ENCODE assay signal across 8 cellular contexts in genomic region chr16:72291531-72291981, GRCh38.
A peak's percentile ranks its signal among the peaks of the same experiment; 100 is the strongest.
DNase-seq lines count a peak whose midpoint lies in the region; ATAC-seq and TF ChIP-seq lines count a peak whose summit lies in the region.

No MANE protein-coding gene starts in this region.

- no peaks in the 10 kb centered on the region for H3K36me3 Mint-ChIP-seq in endodermal cell (ENCODE audit: low read depth)

- H3K4me1 ChIP-seq in endodermal cell (ENCODE audit: control insufficient read depth, insufficient read depth, low read length), result no peaks in the 10 kb centered on the region

- H3K27me3 Mint-ChIP-seq in endodermal cell (ENCODE audit: insufficient read depth), result no peaks in the 10 kb centered on the region

- H3K27ac Mint-ChIP-seq in endodermal cell, result no peak overlapping the region

- H3K4me3 Mint-ChIP-seq in endodermal cell, result no peak overlapping the region

- H3K9me3 Mint-ChIP-seq in endodermal cell, result no peaks in the 10 kb centered on the region

- no peak for TF ChIP-seq CTCF in fibroblast of pulmonary artery (IDR thresholded peaks at IDR 0.05; ENCODE audit: low read length, missing control alignments)
- TF ChIP-seq CTCF in endodermal cell (conservative IDR thresholded peaks at IDR 0.05), result no peak

- H3K4me1 Mint-ChIP-seq in endodermal cell, result no peaks in the 10 kb centered on the region

- no peaks in the 10 kb centered on the region for H3K27me3 ChIP-seq in endodermal cell (ENCODE audit: control insufficient read depth, insufficient read depth, low read length, poor library complexity, severe bottlenecking)

- peak; percentile 96 for DNase-seq in EL
- DNase-seq in SW 1271 (lab: John Stamatoyannopoulos, UW), result peak; percentile 74 to 92
- peak; percentile 95 for DNase-seq in fibroblast of pulmonary artery (ENCODE audit: low read depth)
- DNase-seq in skeletal muscle cell (ENCODE audit: low read depth), result peak; percentile 91
- no peak for DNase-seq in NCI-H1436 treated with DMSO at 0.1 percent for 48 hours (lab: John Stamatoyannopoulos, UW)
- no peak for DNase-seq in endodermal cell
- no peak for DNase-seq in SIG-M5 (lab: John Stamatoyannopoulos, UW)

- no peak overlapping the region for H3K27ac ChIP-seq in endodermal cell (ENCODE audit: low read depth, low read length)

- no peaks in the 10 kb centered on the region for H3K36me3 ChIP-seq in endodermal cell (ENCODE audit: control insufficient read depth, insufficient read depth, low read length)

- H3K9ac ChIP-seq in endodermal cell (ENCODE audit: extremely low read depth, low read length, poor library complexity, severe bottlenecking), result no peak overlapping the region

- H3K9me3 ChIP-seq in endodermal cell (ENCODE audit: control insufficient read depth, low read length), result no peaks in the 10 kb centered on the region

- ATAC-seq in HG03039 (IDR thresholded peaks at IDR 0.05; ENCODE audit: unreplicated experiment), result no peak

- H3K4me3 ChIP-seq in fibroblast of pulmonary artery (replicated peaks; ENCODE audit: low read depth, low read length) (peak overlapping the region; percentile 32), skeletal muscle cell (ENCODE audit: low read depth, low read length) (no peak overlapping the region), endodermal cell (ENCODE audit: low read length) (no peak overlapping the region)

Comparison
In these comparisons a context has a peak if more than half of its experiments do, and no peak if none do; other contexts are left out.
1. DNase-seq: peak in EL (single experiment), SW 1271 (2 of 2), fibroblast of pulmonary artery (single experiment) and skeletal muscle cell (single experiment); none in NCI-H1436 treated with DMSO at 0.1 percent for 48 hours (single experiment), endodermal cell (single experiment) and SIG-M5 (single experiment).